ENCODE assay signal across 10 cellular contexts in genomic region chr10:117830832-117831231, GRCh38.
DNase-seq lines count a peak whose midpoint lies in the region; ATAC-seq, FAIRE-seq and TF ChIP-seq lines count a peak whose summit lies in the region.
"Had no signal": no experiment of that assay in that cellular context is flagged by ENCODE, and none has a peak within 500 bp of the region (broad histone marks: within the 10 kb centered on the region; RNA-seq: fewer than 3 reads in every experiment).

No MANE protein-coding gene starts in this region.

- H3K27ac ChIP-seq in K562 (ENCODE audit: extremely low read depth, low read depth, low read length): no peak overlapping the region
- H3K27ac ChIP-seq: VCaP had no signal

- TF ChIP-seq CTCF in K562 (IDR thresholded peaks at IDR 0.05 in 2 of 3, conservative IDR thresholded peaks at IDR 0.05 in 1 of 3; ENCODE audit: insufficient read depth in 2 of 3, low read depth in 1 of 3, low read length in 3 of 3) (no peak), GM10266 (IDR thresholded peaks at IDR 0.05; ENCODE audit: control insufficient read depth, insufficient read depth, low read depth, missing control alignments) (no peak)

- no peak overlapping the region for H3K4me2 ChIP-seq in K562 (ENCODE audit: insufficient read depth, low read length)

- under 1% methylated on average over 12 of the region's 15 CpGs for WGBS in K562 (ENCODE audit: insufficient coverage, low coverage, missing lambda C conversion rate)

- no peak overlapping the region for H2AFZ ChIP-seq in K562 (ENCODE audit: low read depth, low read length)

- no peaks in the 10 kb centered on the region for H3K9me3 Mint-ChIP-seq in stimulated activated effector memory CD8-positive, alpha-beta T cell treated with anti-CD3 and anti-CD28 coated beads, Interleukin-12 subunit alpha, Interleukin-12 subunit beta, amount 100 ng/mL, for 72 hours

- no peak overlapping the region for H3K4me3 ChIP-seq in K562

- peak; percentile 3 to 5 for DNase-seq in activated CD4-positive, alpha-beta T cell treated with anti-CD3 and anti-CD28 coated beads for 4 hours
- no peak for DNase-seq in activated CD4-positive, alpha-beta T cell treated with anti-CD3 and anti-CD28 coated beads, Interleukin-2, amount 50 U/mL, for 4 hours
- DNase-seq in NCI-H748 (lab: John Stamatoyannopoulos, UW; ENCODE audit: unreplicated experiment): peak; percentile 80
- DNase-seq in K562 (ENCODE audit: extremely low read depth in 1 of 4, low spot score in 3 of 4): no peak
- DNase-seq in stimulated activated effector memory CD8-positive, alpha-beta T cell treated with anti-CD3 and anti-CD28 coated beads, Interleukin-12 subunit alpha, Interleukin-12 subunit beta, amount 100 ng/mL, for 72 hours (ENCODE audit: low spot score in 2 of 2): no peak
- no peak for DNase-seq in cerebellar cortex (ENCODE audit: low spot score)
- no peak for DNase-seq in GM10266 (ENCODE audit: extremely low spot score)
- no peak for DNase-seq in NCI-H2029 (lab: John Stamatoyannopoulos, UW)
- DNase-seq: NCI-H526 treated with DMSO at 0.1 percent for 48 hours had no signal

- H3K9me1 ChIP-seq in K562 (ENCODE audit: control insufficient read depth, insufficient read depth, low read length): no peaks in the 10 kb centered on the region

- POLR2A ChIA-PET in K562 (lab: Yijun Ruan, JAX): no interaction called here

- TF ChIP-seq POLR2A in K562 (conservative IDR thresholded peaks at IDR 0.05): no peak

- H3K9me3 ChIP-seq in K562 (replicated peaks; ENCODE audit: control insufficient read depth, insufficient read depth, low read depth, low read length): no peaks in the 10 kb centered on the region

- intact Hi-C loops in K562 (cut with micrococcal nuclease): no loop called here

- CTCF ChIA-PET in K562 (lab: Yijun Ruan, JAX; ENCODE audit: low intra/inter-chr PET ratio): no interaction called here

- no peaks in the 10 kb centered on the region for H3K79me2 ChIP-seq in K562 (ENCODE audit: control insufficient read depth, insufficient read depth, low read length)

- H3K4me1 Mint-ChIP-seq in stimulated activated effector memory CD8-positive, alpha-beta T cell treated with anti-CD3 and anti-CD28 coated beads, Interleukin-12 subunit alpha, Interleukin-12 subunit beta, amount 100 ng/mL, for 72 hours: no peaks in the 10 kb centered on the region

- no peak for FAIRE-seq in K562 (lab: Jason Lieb, UNC)

- no peaks in the 10 kb centered on the region for H3K4me1 ChIP-seq in K562 (replicated peaks in 1 of 2; ENCODE audit: control insufficient read depth in 2 of 2, insufficient read depth in 2 of 2, low read length in 2 of 2)

- no TSS peak for BruUV-seq in K562 (replicated peaks; lab: Mats Ljungman, UMichigan)

- peak overlapping the region; percentile 30 for H3K4me3 Mint-ChIP-seq in stimulated activated effector memory CD8-positive, alpha-beta T cell treated with anti-CD3 and anti-CD28 coated beads, Interleukin-12 subunit alpha, Interleukin-12 subunit beta, amount 100 ng/mL, for 72 hours

- no peaks in the 10 kb centered on the region for H4K20me1 ChIP-seq in K562 (replicated peaks; ENCODE audit: control insufficient read depth, insufficient read depth, low read length)

- peaks cover 9 to 14% of the 10 kb centered on the region in 2 experiments; a peak in 4 of 5 replicates for H3K27me3 ChIP-seq in K562 (ENCODE audit: control insufficient read depth in 2 of 2, insufficient read depth in 2 of 2, low read length in 2 of 2)

- TF ChIP-seq EP300 in K562 (IDR thresholded peaks at IDR 0.05; ENCODE audit: low read length): no peak

- no peaks in the 10 kb centered on the region for H3K36me3 Mint-ChIP-seq in stimulated activated effector memory CD8-positive, alpha-beta T cell treated with anti-CD3 and anti-CD28 coated beads, Interleukin-12 subunit alpha, Interleukin-12 subunit beta, amount 100 ng/mL, for 72 hours

- H3K27ac Mint-ChIP-seq in stimulated activated effector memory CD8-positive, alpha-beta T cell treated with anti-CD3 and anti-CD28 coated beads, Interleukin-12 subunit alpha, Interleukin-12 subunit beta, amount 100 ng/mL, for 72 hours: peak overlapping the region; percentile 73

- no peaks in the 10 kb centered on the region for H3K36me3 ChIP-seq in K562 (ENCODE audit: control insufficient read depth, insufficient read depth, low read length)

- no peak overlapping the region for H3K9ac ChIP-seq in K562 (ENCODE audit: insufficient read depth in 1 of 2, low read depth in 2 of 2, low read length in 2 of 2)

- TF ChIP-seq RAD21 in K562 (CRISPR knock-in tag; conservative IDR thresholded peaks at IDR 0.05 in 1 of 2, IDR thresholded peaks at IDR 0.05 in 1 of 2): no peak

- in situ Hi-C loops in K562 (cut with MboI): no loop called here

- ATAC-seq in K562: no peak
- ATAC-seq in stimulated activated effector memory CD8-positive, alpha-beta T cell treated with anti-CD3 and anti-CD28 coated beads, Interleukin-12 subunit alpha, Interleukin-12 subunit beta, amount 100 ng/mL, for 72 hours: no peak

TF ChIP-seq in K562, 482 proteins besides CTCF, POLR2A, EP300 and RAD21:
- TF ChIP-seq GABPA (tag; conservative IDR thresholded peaks at IDR 0.05; ENCODE audit: low read depth) (peak; percentile 24; the same call in 1 of the 2 replicates), ZZZ3 (IDR thresholded peaks at IDR 0.05) (no peak), ETV1 (tag; conservative IDR thresholded peaks at IDR 0.05; ENCODE audit: low read depth) (0 out of 2 replicates have a peak, but pooled peaks have one; percentile 14)

Comparison
In these comparisons a context has a peak if more than half of its experiments do, and no peak if none do; other contexts are left out.
1. DNase-seq: peak in activated CD4-positive, alpha-beta T cell treated with anti-CD3 and anti-CD28 coated beads for 4 hours (2 of 2) and NCI-H748 (single experiment); none in activated CD4-positive, alpha-beta T cell treated with anti-CD3 and anti-CD28 coated beads, Interleukin-2, amount 50 U/mL, for 4 hours (0 of 2), K562 (0 of 4), stimulated activated effector memory CD8-positive, alpha-beta T cell treated with anti-CD3 and anti-CD28 coated beads, Interleukin-12 subunit alpha, Interleukin-12 subunit beta, amount 100 ng/mL, for 72 hours (0 of 2), cerebellar cortex (single experiment), GM10266 (single experiment) and NCI-H2029 (single experiment).